In genomic region chr16:85687651-85688471, GRCh38 we compare ENCODE assay signal across 8 cellular contexts. TPM values are rescaled to one million over a fixed set of nuclear protein-coding genes. Genes with fewer than 3 reads are reported as not detected.
DNase-seq lines count a peak whose midpoint lies in the region; ATAC-seq, FAIRE-seq and TF ChIP-seq lines count a peak whose summit lies in the region.

No MANE protein-coding gene starts in this region.

- H3K36me3 ChIP-seq in kidney (ENCODE audit: control insufficient read depth in 1 of 2, insufficient read depth in 2 of 2, low read length in 2 of 2) = no peaks in the 10 kb centered on the region
- H3K36me3 ChIP-seq in subcutaneous abdominal adipose tissue (ENCODE audit: control insufficient read depth in 5 of 5, insufficient read depth in 5 of 5, low read length in 5 of 5) = no peaks in the 10 kb centered on the region

- CTCF ChIA-PET in activated CD4-positive, alpha-beta T cell treated with anti-CD3 and anti-CD28 coated beads for 36 hours (lab: Charles Lee) = interaction anchor here (0.6 to 2.3 kb wide), 4 partner anchors 10 to 693 kb away, joined by 3 to 8 read pairs (median 3); no protein-coding TSS in a partner anchor

- DNase-seq in activated CD4-positive, alpha-beta T cell treated with anti-CD3 and anti-CD28 coated beads for 36 hours = peak; percentile 66
- DNase-seq in activated CD4-positive, alpha-beta T cell treated with anti-CD3 and anti-CD28 coated beads, Interleukin-2, amount 50 U/mL, for 1 hour = no peak
- DNase-seq in activated T-cell treated with anti-CD3 and anti-CD28 coated beads, Interleukin-2, amount 50 U/mL, for 72 hours = no peak
- DNase-seq in kidney (peak; percentile 75), occipital lobe (lab: John Stamatoyannopoulos, UW) (no peak), AG08395 (ENCODE audit: low spot score) (no peak)

- H3K36me3 Mint-ChIP-seq in activated CD4-positive, alpha-beta T cell treated with anti-CD3 and anti-CD28 coated beads for 36 hours (ENCODE audit: low read depth) = peaks cover 43% of the 10 kb centered on the region
- H3K36me3 Mint-ChIP-seq in activated T-cell treated with anti-CD3 and anti-CD28 coated beads, Interleukin-2, amount 50 U/mL, for 72 hours (ENCODE audit: insufficient read depth in 2 of 2) = peaks cover 7 to 22% of the 10 kb centered on the region in 2 donors

- H3K27me3 ChIP-seq in subcutaneous abdominal adipose tissue (ENCODE audit: control insufficient read depth in 5 of 5, insufficient read depth in 4 of 5, low read length in 5 of 5) = peaks cover 0 to 4% (median 0%) of the 10 kb centered on the region in 5 donors

- intact Hi-C loops in activated CD4-positive, alpha-beta T cell treated with anti-CD3 and anti-CD28 coated beads for 36 hours (cut with DNase I, micrococcal nuclease) = loop anchor here in 1 of 2 experiments (1.0 to 10.0 kb wide), 4 partner anchors 63 to 867 kb away; partner anchors contain the start of genes C16orf74, IRF8 and MTHFSD
- intact Hi-C loops in kidney (cut with DNase I) = no loop called here

- peaks cover 18% of the 10 kb centered on the region for H3K4me1 Mint-ChIP-seq in activated CD4-positive, alpha-beta T cell treated with anti-CD3 and anti-CD28 coated beads for 36 hours
- H3K4me1 Mint-ChIP-seq in activated T-cell treated with anti-CD3 and anti-CD28 coated beads, Interleukin-2, amount 50 U/mL, for 72 hours (ENCODE audit: low read depth) = peaks cover 31% of the 10 kb centered on the region

- H3K4me3 ChIP-seq in kidney (ENCODE audit: low read length in 2 of 2) (peak overlapping the region in 1 of 2 donors; percentile 59), subcutaneous abdominal adipose tissue (ENCODE audit: low read depth in 1 of 5, low read length in 5 of 5) (peak overlapping the region in 3 of 5 donors; percentile 64 to 70 (median 65))

- POLR2A ChIA-PET in activated CD4-positive, alpha-beta T cell treated with anti-CD3 and anti-CD28 coated beads for 36 hours (lab: Charles Lee) = no interaction called here

- peak overlapping the region; percentile 88 for H3K4me3 Mint-ChIP-seq in activated CD4-positive, alpha-beta T cell treated with anti-CD3 and anti-CD28 coated beads for 36 hours
- H3K4me3 Mint-ChIP-seq in activated T-cell treated with anti-CD3 and anti-CD28 coated beads, Interleukin-2, amount 50 U/mL, for 72 hours = peak overlapping the region; percentile 89 to 91

- no peaks in the 10 kb centered on the region for H3K9me3 Mint-ChIP-seq in activated CD4-positive, alpha-beta T cell treated with anti-CD3 and anti-CD28 coated beads for 36 hours (ENCODE audit: low read depth)
- H3K9me3 Mint-ChIP-seq in activated T-cell treated with anti-CD3 and anti-CD28 coated beads, Interleukin-2, amount 50 U/mL, for 72 hours = no peaks in the 10 kb centered on the region

- H3K4me1 ChIP-seq in kidney (ENCODE audit: control insufficient read depth in 1 of 2, insufficient read depth in 1 of 2, low read depth in 1 of 2, low read length in 2 of 2) (peaks cover 0 to 2% of the 10 kb centered on the region in 2 donors), subcutaneous abdominal adipose tissue (ENCODE audit: control insufficient read depth in 5 of 5, insufficient read depth in 5 of 5, low read length in 5 of 5) (peaks cover 0 to 15% (median 12%) of the 10 kb centered on the region in 5 donors)

- ATAC-seq in activated CD4-positive, alpha-beta T cell treated with anti-CD3 and anti-CD28 coated beads for 36 hours = no peak
- no peak for ATAC-seq in activated T-cell treated with anti-CD3 and anti-CD28 coated beads, Interleukin-2, amount 50 U/mL, for 72 hours (replicated peaks in 1 of 2)
- ATAC-seq in HG03521 (IDR thresholded peaks at IDR 0.05; ENCODE audit: unreplicated experiment) = no peak

- FAIRE-seq in kidney (lab: Jason Lieb, UNC) = no peak

- no peak overlapping the region for H3K9ac ChIP-seq in kidney (ENCODE audit: low read length in 2 of 2)
- peak overlapping the region in 2 of 5 donors; percentile 32 to 40 for H3K9ac ChIP-seq in subcutaneous abdominal adipose tissue (ENCODE audit: low read length in 5 of 5)

- H3K27ac Mint-ChIP-seq in activated CD4-positive, alpha-beta T cell treated with anti-CD3 and anti-CD28 coated beads for 36 hours = peak overlapping the region; percentile 93
- no peak overlapping the region for H3K27ac Mint-ChIP-seq in activated T-cell treated with anti-CD3 and anti-CD28 coated beads, Interleukin-2, amount 50 U/mL, for 72 hours

- H3K9me3 ChIP-seq in kidney (ENCODE audit: control insufficient read depth in 1 of 2, low read length in 2 of 2) = no peaks in the 10 kb centered on the region
- H3K9me3 ChIP-seq in subcutaneous abdominal adipose tissue (ENCODE audit: control insufficient read depth in 5 of 5, low read length in 5 of 5) = no peaks in the 10 kb centered on the region

- H3K27ac ChIP-seq in kidney (ENCODE audit: low read depth in 2 of 2, low read length in 2 of 2) (no peak overlapping the region), subcutaneous abdominal adipose tissue (ENCODE audit: low read depth, low read length) (no peak overlapping the region)

- peaks cover 4% of the 10 kb centered on the region for H3K27me3 Mint-ChIP-seq in activated CD4-positive, alpha-beta T cell treated with anti-CD3 and anti-CD28 coated beads for 36 hours
- peaks cover 9% of the 10 kb centered on the region for H3K27me3 Mint-ChIP-seq in activated T-cell treated with anti-CD3 and anti-CD28 coated beads, Interleukin-2, amount 50 U/mL, for 72 hours (ENCODE audit: low read depth)

- no peak for TF ChIP-seq CTCF in kidney (IDR thresholded peaks at IDR 0.05; ENCODE audit: borderline replicate concordance, extremely low read depth, insufficient read depth)

RNA-seq across cellular contexts. Expression of gene GINS2, which starts 0.9 kb away (rescaled TPM):
- 10 to 100 TPM; 86.4 to 87.5 TPM for total RNA-seq in activated CD4-positive, alpha-beta T cell treated with anti-CD3 and anti-CD28 coated beads for 36 hours
- 10 to 100 TPM; 32.6 to 55.6 TPM for total RNA-seq in activated T-cell treated with anti-CD3 and anti-CD28 coated beads, Interleukin-2, amount 50 U/mL, for 72 hours
- 0.88 TPM for total RNA-seq in kidney
- polyA plus RNA-seq in kidney (ENCODE audit: insufficient read depth, low read depth, low replicate concordance) = 0.97 TPM
- 4.2 TPM for total RNA-seq in occipital lobe

Comparison
In these comparisons a context has a peak if more than half of its experiments do, and no peak if none do; other contexts are left out.
1. DNase-seq: peak in activated CD4-positive, alpha-beta T cell treated with anti-CD3 and anti-CD28 coated beads for 36 hours (single experiment) and kidney (single experiment); none in activated CD4-positive, alpha-beta T cell treated with anti-CD3 and anti-CD28 coated beads, Interleukin-2, amount 50 U/mL, for 1 hour (single experiment), activated T-cell treated with anti-CD3 and anti-CD28 coated beads, Interleukin-2, amount 50 U/mL, for 72 hours (0 of 2), occipital lobe (single experiment) and AG08395 (single experiment).